Comparison of ENCODE assay signal across 18 cellular contexts in genomic region chr10:133129151-133129853, GRCh38. TPM values are rescaled to one million over a fixed set of nuclear protein-coding genes. Genes with fewer than 3 reads are reported as not detected.
"Had no signal": no experiment of that assay in that cellular context is flagged by ENCODE, and none has a peak within 500 bp of the region (broad histone marks: within the 10 kb centered on the region; RNA-seq: fewer than 3 reads in every experiment).

No MANE protein-coding gene starts in this region.

- H3K4me3 ChIP-seq: body of pancreas, coronary artery, esophagus squamous epithelium had no signal

- H3K9me3 ChIP-seq: body of pancreas, esophagus squamous epithelium had no signal

- H3K36me3 Mint-ChIP-seq: activated naive CD8-positive, alpha-beta T cell; naive thymus-derived CD4-positive, alpha-beta T cell had no signal

- H3K27ac Mint-ChIP-seq: activated naive CD8-positive, alpha-beta T cell; naive thymus-derived CD4-positive, alpha-beta T cell; stimulated activated naive CD8-positive, alpha-beta T cell treated with anti-CD3 and anti-CD28 coated beads, Interleukin-15, Interleukin-2, amounts not matched to agents 100 ng/mL and 50 ng/mL, for 24 hours had no signal

- H3K36me3 ChIP-seq: esophagus squamous epithelium had no signal

- H3K4me3 Mint-ChIP-seq: activated naive CD8-positive, alpha-beta T cell; central memory CD8-positive, alpha-beta T cell; naive thymus-derived CD4-positive, alpha-beta T cell; stimulated activated naive CD8-positive, alpha-beta T cell treated with anti-CD3 and anti-CD28 coated beads, Interleukin-15, Interleukin-2, amounts not matched to agents 100 ng/mL and 50 ng/mL, for 24 hours had no signal

- H3K27me3 ChIP-seq: body of pancreas had no signal

- ATAC-seq: body of pancreas; naive thymus-derived CD4-positive, alpha-beta T cell had no signal

- H3K4me1 ChIP-seq: body of pancreas, esophagus squamous epithelium had no signal

- H3K4me1 Mint-ChIP-seq: central memory CD8-positive, alpha-beta T cell had no signal

- H3K27ac ChIP-seq: body of pancreas, coronary artery, esophagus squamous epithelium had no signal

- H3K9me3 Mint-ChIP-seq: central memory CD8-positive, alpha-beta T cell; naive thymus-derived CD4-positive, alpha-beta T cell; stimulated activated naive CD8-positive, alpha-beta T cell treated with anti-CD3 and anti-CD28 coated beads, Interleukin-15, Interleukin-2, amounts not matched to agents 100 ng/mL and 50 ng/mL, for 24 hours had no signal

- DNase-seq: activated CD4-positive, alpha-beta T cell treated with anti-CD3 and anti-CD28 coated beads for 1 hour; activated CD4-positive, alpha-beta T cell treated with anti-CD3 and anti-CD28 coated beads, Interleukin-2, amount 50 U/mL, for 4 hours; activated gamma-delta T cell treated with Interleukin-2 at 50 U/mL for 16 hours; amniotic stem cell; esophagus squamous epithelium; small intestine; stimulated activated CD4-positive, alpha-beta T cell treated with anti-CD3 and anti-CD28 coated beads, Interleukin-4, amount 100 ng/mL, for 4 hours; stimulated activated CD8-positive, alpha-beta memory T cell treated with anti-CD3 and anti-CD28 coated beads, Interleukin-4, amount 100 ng/mL, for 48 hours had no signal

RNA-seq across cellular contexts. Expression of gene KNDC1, which starts 30.7 kb away (rescaled TPM):
- total RNA-seq: endothelial cell of umbilical vein had no signal
- polyA plus RNA-seq: endothelial cell of umbilical vein; naive thymus-derived CD4-positive, alpha-beta T cell had no signal

RNA-seq across cellular contexts. Expression of gene ADGRA1, which starts 41.6 kb away (rescaled TPM):
- total RNA-seq: endothelial cell of umbilical vein; esophagus squamous epithelium; fibroblast of villous mesenchyme; mononuclear cell; naive thymus-derived CD4-positive, alpha-beta T cell; T-helper 1 cell treated with Interleukin-12 subunit alpha and Interleukin-12 subunit beta and Interleukin-4 antibody, amounts not matched to agents 30 ng/mL and 1 ng/mL, for 36 hours had no signal
- polyA plus RNA-seq: endothelial cell of umbilical vein; naive thymus-derived CD4-positive, alpha-beta T cell had no signal
